Comparison of ENCODE assay signal across 23 cellular contexts in genomic region chr20:55641497-55641896, GRCh38.
"Had no signal": no experiment of that assay in that cellular context is flagged by ENCODE, and none has a peak within 500 bp of the region (broad histone marks: within the 10 kb centered on the region; RNA-seq: fewer than 3 reads in every experiment).

No MANE protein-coding gene starts in this region.

- DNase-seq: colonic mucosa; cortex of kidney; effector CD8-positive, alpha-beta T cell; effector memory CD8-positive, alpha-beta T cell; endodermal cell; erythroblast; esophagus squamous epithelium; foreskin fibroblast; foreskin melanocyte; gastrocnemius medialis; glutamatergic neuron; head of caudate nucleus; heart right ventricle; hippocampal formation; left colon; left ventricle myocardium superior; lower lobe of right lung; mesenchymal stem cell; mucosa of descending colon; naive B cell had no signal

- H3K27ac ChIP-seq: colonic mucosa, epithelial cell of prostate, esophagus squamous epithelium, gastrocnemius medialis, heart right ventricle, lower lobe of right lung had no signal

- H3K36me3 ChIP-seq: colonic mucosa, esophagus squamous epithelium, gastrocnemius medialis, heart right ventricle, lower lobe of right lung had no signal

- ATAC-seq: effector memory CD8-positive, alpha-beta T cell; esophagus mucosa; gastrocnemius medialis; heart right ventricle; left colon; left lobe of liver; left ventricle myocardium superior; lower lobe of right lung; mucosa of descending colon had no signal

- H3K27me3 ChIP-seq: colonic mucosa, esophagus squamous epithelium, gastrocnemius medialis, heart right ventricle had no signal

- H3K4me3 ChIP-seq: colonic mucosa, esophagus squamous epithelium, gastrocnemius medialis, heart right ventricle, lower lobe of right lung, mucosa of descending colon had no signal

- H3K4me1 ChIP-seq: colonic mucosa, esophagus squamous epithelium, gastrocnemius medialis, heart right ventricle, lower lobe of right lung had no signal

- H3K9me3 ChIP-seq: colonic mucosa, esophagus squamous epithelium, gastrocnemius medialis, lower lobe of right lung, mucosa of descending colon had no signal
